In genomic region chr10:114271779-114272167, GRCh38 we compare ENCODE assay signal across 11 cellular contexts. TPM values are rescaled to one million over a fixed set of nuclear protein-coding genes. Genes with fewer than 3 reads are reported as not detected.
DNase-seq lines count a peak whose midpoint lies in the region; ATAC-seq and TF ChIP-seq lines count a peak whose summit lies in the region.
"Had no signal": no experiment of that assay in that cellular context is flagged by ENCODE, and none has a peak within 500 bp of the region (broad histone marks: within the 10 kb centered on the region; RNA-seq: fewer than 3 reads in every experiment).

No MANE protein-coding gene starts in this region.

- no peak overlapping the region for H2BK120ac ChIP-seq in mesendoderm (ENCODE audit: low read depth, low read length)

- no peak overlapping the region for H3K4me3 Mint-ChIP-seq in endothelial cell (ENCODE audit: unreplicated experiment)

- H3K79me2 ChIP-seq in mesendoderm (ENCODE audit: control insufficient read depth, insufficient read depth, low read length) = no peaks in the 10 kb centered on the region

- TF ChIP-seq CTCF in BJ (IDR thresholded peaks at IDR 0.05; ENCODE audit: insufficient read depth, low read depth, low read length) = no peak
- TF ChIP-seq CTCF in RWPE2 (IDR thresholded peaks at IDR 0.05; ENCODE audit: poor library complexity, severe bottlenecking) = no peak
- no peak for TF ChIP-seq CTCF in fibroblast of mammary gland (conservative IDR thresholded peaks at IDR 0.05; ENCODE audit: control insufficient read depth, insufficient read depth, low read depth, low read length)
- no peak for TF ChIP-seq CTCF in omental fat pad (IDR thresholded peaks at IDR 0.05)
- no peak for TF ChIP-seq CTCF in endothelial cell (IDR thresholded peaks at IDR 0.05; ENCODE audit: unreplicated experiment)

- peaks cover 5% of the 10 kb centered on the region for H3K27me3 Mint-ChIP-seq in endothelial cell (ENCODE audit: unreplicated experiment)

- no peak overlapping the region for H4K8ac ChIP-seq in mesendoderm (ENCODE audit: low read depth, low read length)

- no peaks in the 10 kb centered on the region for H3K9me3 ChIP-seq in RWPE2 (ENCODE audit: severe bottlenecking)

- H3K4me3 ChIP-seq in BJ (ENCODE audit: low read depth, low read length) (no peak overlapping the region), RWPE2 (ENCODE audit: severe bottlenecking) (no peak overlapping the region), fibroblast of mammary gland (ENCODE audit: control insufficient read depth, low read depth, low read length) (no peak overlapping the region), mesendoderm (ENCODE audit: low read length) (no peak overlapping the region)

- H3K27me3 ChIP-seq in BJ (ENCODE audit: control insufficient read depth, insufficient read depth, low read length) = peaks cover 3% of the 10 kb centered on the region
- no peaks in the 10 kb centered on the region for H3K27me3 ChIP-seq in RWPE2 (ENCODE audit: insufficient read depth, poor library complexity, severe bottlenecking)
- no peaks in the 10 kb centered on the region for H3K27me3 ChIP-seq in mesendoderm (ENCODE audit: insufficient read depth, low read length, poor library complexity)

- CTCF ChIA-PET in BJ (lab: Yijun Ruan, JAX) = interaction anchor here (1.4 kb wide), 1 partner anchor 32 kb away, joined by 10 read pairs; no protein-coding TSS in a partner anchor

- H3K4me1 Mint-ChIP-seq in endothelial cell (ENCODE audit: unreplicated experiment) = peaks cover 10% of the 10 kb centered on the region

- ATAC-seq in RWPE2 (ENCODE audit: low read depth) = peak; percentile 94
- peak; percentile 86 for ATAC-seq in omental fat pad (ENCODE audit: low FRiP score)

- H3K4ac ChIP-seq in mesendoderm (ENCODE audit: low read depth, low read length) = no peak overlapping the region

- H2BK5ac ChIP-seq in mesendoderm (ENCODE audit: low read length) = no peak overlapping the region

- POLR2A ChIA-PET in BJ (lab: Charles Lee) = no interaction called here

- intact Hi-C loops in posterior cingulate gyrus (cut with DNase I) = no loop called here

- no peak overlapping the region for H3K9ac ChIP-seq in mesendoderm (ENCODE audit: low read length)

- H3K27ac Mint-ChIP-seq in endothelial cell (ENCODE audit: unreplicated experiment) = no peak overlapping the region

- no peak overlapping the region for H3K4me2 ChIP-seq in mesendoderm (ENCODE audit: low read length)

- no peak overlapping the region for H4K5ac ChIP-seq in mesendoderm (ENCODE audit: low read length)

- H3K56ac ChIP-seq in mesendoderm (ENCODE audit: low read length) = no peak overlapping the region

- H3K79me1 ChIP-seq in mesendoderm (ENCODE audit: low read length) = no peaks in the 10 kb centered on the region

- H3K36me3 Mint-ChIP-seq in endothelial cell (ENCODE audit: low read depth, unreplicated experiment) = no peaks in the 10 kb centered on the region

- H3K36me3 ChIP-seq in BJ (ENCODE audit: control insufficient read depth, insufficient read depth, low read length) (no peaks in the 10 kb centered on the region), RWPE2 (ENCODE audit: low read depth) (no peaks in the 10 kb centered on the region), mesendoderm (ENCODE audit: control insufficient read depth, insufficient read depth, low read length) (no peaks in the 10 kb centered on the region)

- no CpG with 5 or more reads among the region's 4 CpGs for WGBS in mesendoderm (ENCODE audit: extremely low coverage, insufficient coverage, low lambda C conversion rate)

- no peak overlapping the region for H2BK15ac ChIP-seq in mesendoderm (replicated peaks; ENCODE audit: low read depth)

- H3K27ac ChIP-seq in RWPE2 (ENCODE audit: poor library complexity, severe bottlenecking) (peak overlapping the region; percentile 82), mesendoderm (ENCODE audit: low read depth, low read length) (no peak overlapping the region)

- no peak overlapping the region for H3K18ac ChIP-seq in mesendoderm (ENCODE audit: low read length)

- DNase-seq in BJ (ENCODE audit: low read depth) (peak; percentile 87), RWPE2 (ENCODE audit: low spot score) (no peak), fibroblast of mammary gland (ENCODE audit: low read depth) (peak; percentile 98), omental fat pad (ENCODE audit: low spot score) (no peak), endothelial cell (ENCODE audit: low spot score) (no peak), NOMO-1 treated with DMSO at 0.1 percent for 48 hours (lab: John Stamatoyannopoulos, UW; ENCODE audit: unreplicated experiment) (no peak), mesendoderm (no peak), posterior cingulate gyrus (no peak)
- DNase-seq: activated naive CD4-positive, alpha-beta T cell treated with anti-CD3 and anti-CD28 coated beads, Interleukin-2, amount 50 U/mL, for 16 hours; NCI-H1694 had no signal

- H3K4me1 ChIP-seq in RWPE2 (ENCODE audit: insufficient read depth, poor library complexity, severe bottlenecking) (peaks cover 19% of the 10 kb centered on the region), mesendoderm (ENCODE audit: control insufficient read depth, low read depth, low read length) (no peaks in the 10 kb centered on the region)

- H2AK5ac ChIP-seq in mesendoderm (ENCODE audit: low read length) = no peak overlapping the region

- H3K23ac ChIP-seq in mesendoderm (ENCODE audit: low read length) = no peak overlapping the region

- H3K9me3 Mint-ChIP-seq in endothelial cell (ENCODE audit: unreplicated experiment) = no peaks in the 10 kb centered on the region

RNA-seq across cellular contexts. Expression of gene VWA2, which starts 32.7 kb away (rescaled TPM):
- polyA plus RNA-seq in BJ (2011; rRNA removed) = 0.07 TPM in 1 of 2 replicates, not detected in the other
- not detected in 2 replicates for polyA minus RNA-seq in BJ (2011; rRNA and poly(A)+ RNA removed)
- 1 to 10 TPM in 1 of 4 donors, under 1 TPM in 2, not detected in 1; 0.09 to 1.4 (median 0.48) TPM for total RNA-seq in omental fat pad
- 2.4 TPM for total RNA-seq in endothelial cell (ENCODE audit: unreplicated experiment)
- 0.65 TPM for polyA plus RNA-seq in mesendoderm (2013, experiment 1 of 2)
- polyA plus RNA-seq in mesendoderm (2013, experiment 2 of 2) = 0.63 TPM
- polyA plus RNA-seq: liver had no signal

Comparison
In these comparisons a context has a peak if more than half of its experiments do, and no peak if none do; other contexts are left out.
1. DNase-seq: peak in BJ (single experiment) and fibroblast of mammary gland (single experiment); none in RWPE2 (single experiment), omental fat pad (single experiment), endothelial cell (single experiment), NOMO-1 treated with DMSO at 0.1 percent for 48 hours (single experiment), mesendoderm (single experiment) and posterior cingulate gyrus (0 of 10).